8 cellular contexts compared by ENCODE assay signal in the genomic region with DNA sequence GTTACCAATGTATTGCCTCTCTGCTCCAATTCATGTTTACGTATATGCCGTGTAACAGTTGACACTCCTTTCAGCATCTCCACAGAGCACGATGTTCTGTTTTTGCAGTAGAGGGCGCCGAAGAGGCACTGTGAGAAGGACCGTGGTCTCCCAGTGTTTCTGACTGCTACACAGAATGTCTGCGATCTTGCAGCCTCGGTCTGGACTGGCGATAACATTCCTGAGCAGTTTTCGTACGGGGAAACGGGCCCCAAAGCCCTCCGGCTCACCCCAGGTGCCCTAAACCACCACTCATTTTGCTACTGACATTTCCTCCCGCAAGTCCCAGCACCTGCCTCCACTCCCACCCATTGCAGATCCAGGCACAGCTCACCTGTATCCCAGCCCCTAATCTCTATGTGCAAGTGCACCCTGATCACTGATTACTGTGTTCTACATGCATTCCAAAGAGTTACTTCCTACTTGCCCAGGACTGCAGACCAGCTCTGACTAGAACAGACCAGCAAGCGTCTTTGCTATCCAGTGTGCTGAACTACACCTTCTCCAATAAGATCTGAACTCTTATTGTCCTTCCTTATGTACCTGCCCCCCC. TPM values are rescaled to one million over a fixed set of nuclear protein-coding genes. Genes with fewer than 3 reads are reported as not detected.
DNase-seq lines count a peak whose midpoint lies in the region; ATAC-seq and TF ChIP-seq lines count a peak whose summit lies in the region.

No MANE protein-coding gene starts in this region.

- POLR2A ChIA-PET in AG04449 (lab: Yijun Ruan, JAX) = no interaction called here

- intact Hi-C loops in stomach (cut with DNase I; ENCODE audit: low total_unique reads) = no loop called here

- no peak for TF ChIP-seq POLR2A in GM18505 (IDR thresholded peaks at IDR 0.05; ENCODE audit: borderline replicate concordance, extremely low read depth, insufficient read depth, insufficient read length)
- no peak for TF ChIP-seq POLR2A in stomach (IDR thresholded peaks at IDR 0.05)

- no peak for TF ChIP-seq EP300 in stomach (IDR thresholded peaks at IDR 0.05)

- DNase-seq in AG04449 (ENCODE audit: low read depth, low spot score) (no peak), NCI-H446 treated with DMSO at 0.1 percent for 48 hours (lab: John Stamatoyannopoulos, UW) (peak; percentile 11), epithelial cell of proximal tubule (ENCODE audit: low read depth) (peak; percentile 6), myocyte (ENCODE audit: low read depth) (peak; percentile 67), stomach (peak; percentile 61)
- DNase-seq in activated CD8-positive, alpha-beta memory T cell treated with anti-CD3 and anti-CD28 coated beads, Interleukin-2, amount 50 U/mL, for 1 hour (ENCODE audit: extremely low read depth) = peak; percentile 21

- H3K27me3 ChIP-seq in stomach = peaks cover 0 to 10% (median 0%) of the 10 kb centered on the region in 3 donors

- peaks cover 0 to 23% (median 10%) of the 10 kb centered on the region in 4 donors for H3K4me1 ChIP-seq in stomach

- H3K36me3 ChIP-seq in stomach = no peaks in the 10 kb centered on the region

- CTCF ChIA-PET in AG04449 (lab: Yijun Ruan, JAX) = interaction anchor here (1.2 to 1.8 kb wide), 4 partner anchors 13 to 221 kb away, joined by 4 to 10 read pairs (median 4); no protein-coding TSS in a partner anchor

- peak; percentile 83 for TF ChIP-seq CTCF in AG04449 (IDR thresholded peaks at IDR 0.05; ENCODE audit: insufficient read depth, low read length, missing control alignments)
- peak; percentile 81 for TF ChIP-seq CTCF in epithelial cell of proximal tubule (conservative IDR thresholded peaks at IDR 0.05; ENCODE audit: low read depth, low read length)
- TF ChIP-seq CTCF in stomach (IDR thresholded peaks at IDR 0.05) = peak in 5 of 7 experiments; percentile 17 to 59 (median 44)

- ATAC-seq in GM18505 (IDR thresholded peaks at IDR 0.05; ENCODE audit: unreplicated experiment) (peak; percentile 97), HG02938 (IDR thresholded peaks at IDR 0.05; ENCODE audit: unreplicated experiment) (peak; percentile 94)

- H3K4me3 ChIP-seq in AG04449 (ENCODE audit: low read depth, low read length) = peak overlapping the region; percentile 6; the same call in 1 of the 2 replicates
- H3K4me3 ChIP-seq in epithelial cell of proximal tubule (ENCODE audit: low read depth, low read length) = peak overlapping the region; percentile 44
- H3K4me3 ChIP-seq in stomach = peak overlapping the region; percentile 11 to 32 (median 21)

- 5 to 8% (median 5%) methylated on average over 14 to 15 of the region's 15 CpGs for WGBS in stomach, 5 donors

- H3K27ac ChIP-seq in stomach = peak overlapping the region in 1 of 5 donors; percentile 26

- no peaks in the 10 kb centered on the region for H3K9me3 ChIP-seq in stomach

RNA-seq across cellular contexts. Expression of a gene that starts 12.4 kb away (rescaled TPM):
- 10.4 and 10.6 TPM in 2 replicates for total RNA-seq in epithelial cell of proximal tubule
- total RNA-seq in myocyte = 3.7 TPM in 2 replicates
- polyA plus RNA-seq in myocyte (2012) = 3.7 TPM
- 10 to 100 TPM; 12.1 to 23.7 (median 16.3) TPM for total RNA-seq in stomach
- polyA plus RNA-seq in stomach = 1 to 10 TPM; 3.2 to 5.5 (median 4.1) TPM
